Comparison of ENCODE assay signal across 37 cellular contexts in genomic region chr3:155609586-155609985, GRCh38.
"Had no signal": no experiment of that assay in that cellular context is flagged by ENCODE, and none has a peak within 500 bp of the region (broad histone marks: within the 10 kb centered on the region; RNA-seq: fewer than 3 reads in every experiment).

No MANE protein-coding gene starts in this region.

- H3K27ac ChIP-seq: adrenal gland, body of pancreas, brain microvascular endothelial cell, breast epithelium, VCaP had no signal

- H3K27ac Mint-ChIP-seq: activated B cell treated with CpG ODN at 0.5 μM for 24 hours; activated CD4-positive, alpha-beta memory T cell treated with anti-CD3 and anti-CD28 coated beads for 36 hours; activated CD4-positive, alpha-beta T cell treated with anti-CD3 and anti-CD28 coated beads, Interleukin-2, amount 10 ng/mL, durations not matched to agents 24 days and 14 days; activated CD8-positive, alpha-beta T cell treated with anti-CD3 and anti-CD28 coated beads for 36 hours; activated naive CD4-positive, alpha-beta T cell treated with anti-CD3 and anti-CD28 coated beads for 36 hours; activated naive CD4-positive, alpha-beta T cell treated with anti-CD3 and anti-CD28 coated beads, Interleukin-2, amount 50 U/mL, for 72 hours; activated naive CD8-positive, alpha-beta T cell treated with anti-CD3 and anti-CD28 coated beads for 36 hours; activated T-cell treated with anti-CD3 and anti-CD28 coated beads, Interleukin-2, amount 50 U/mL, for 72 hours; activated T-helper 1 cell treated with anti-CD3 and anti-CD28 coated beads, Interleukin-12 subunit alpha, Interleukin-12 subunit beta, Interleukin-2, Interleukin-4 antibody, amounts not matched to agents 30 ng/mL and 10 ng/mL and 1 ng/mL, durations not matched to agents 14 hours and 24 hours and 36 hours; activated T-helper 17 cell treated with anti-CD3 and anti-CD28 coated beads, Interleukin-2, amount 50 U/mL, for 72 hours; T-helper 1 cell treated with Interleukin-12 subunit alpha and Interleukin-12 subunit beta and Interleukin-4 antibody, amounts not matched to agents 30 μg/mL and 1 μg/mL, for 36 hours; T-helper 2 cell treated with Interferon-gamma antibody and Interleukin-4, amounts not matched to agents 5 μg/mL and 100 μg/mL, for 36 hours had no signal

- H3K36me3 ChIP-seq: adrenal gland, brain microvascular endothelial cell, breast epithelium had no signal

- H3K27me3 ChIP-seq: adrenal gland, body of pancreas, brain microvascular endothelial cell, breast epithelium had no signal

- H3K4me1 ChIP-seq: adrenal gland, breast epithelium had no signal

- H3K4me3 Mint-ChIP-seq: activated B cell treated with CpG ODN at 0.5 μM for 24 hours; activated CD4-positive, alpha-beta memory T cell treated with anti-CD3 and anti-CD28 coated beads for 36 hours; activated CD4-positive, alpha-beta T cell treated with anti-CD3 and anti-CD28 coated beads, Interleukin-2, amount 10 ng/mL, durations not matched to agents 24 days and 14 days; activated CD8-positive, alpha-beta T cell treated with anti-CD3 and anti-CD28 coated beads for 36 hours; activated naive CD4-positive, alpha-beta T cell treated with anti-CD3 and anti-CD28 coated beads for 36 hours; activated naive CD8-positive, alpha-beta T cell treated with anti-CD3 and anti-CD28 coated beads for 36 hours; activated T-cell treated with anti-CD3 and anti-CD28 coated beads, Interleukin-2, amount 50 U/mL, for 4 hours; activated T-cell treated with anti-CD3 and anti-CD28 coated beads, Interleukin-2, amount 50 U/mL, for 72 hours; activated T-helper 1 cell treated with anti-CD3 and anti-CD28 coated beads, Interleukin-12 subunit alpha, Interleukin-12 subunit beta, Interleukin-2, Interleukin-4 antibody, amounts not matched to agents 30 ng/mL and 10 ng/mL and 1 ng/mL, durations not matched to agents 14 hours and 24 hours and 36 hours; activated T-helper 17 cell treated with anti-CD3 and anti-CD28 coated beads, Interleukin-2, amount 50 U/mL, for 72 hours; T-helper 1 cell treated with Interleukin-12 subunit alpha and Interleukin-12 subunit beta and Interleukin-4 antibody, amounts not matched to agents 30 μg/mL and 1 μg/mL, for 36 hours; T-helper 2 cell treated with Interferon-gamma antibody and Interleukin-4, amounts not matched to agents 5 μg/mL and 100 μg/mL, for 36 hours had no signal

- H3K27me3 Mint-ChIP-seq: activated CD8-positive, alpha-beta T cell treated with anti-CD3 and anti-CD28 coated beads for 36 hours had no signal

- H3K9me3 ChIP-seq: adrenal gland had no signal

- H3K4me1 Mint-ChIP-seq: activated B cell treated with CpG ODN at 0.5 μM for 24 hours; activated CD4-positive, alpha-beta T cell treated with anti-CD3 and anti-CD28 coated beads, Interleukin-2, amount 10 ng/mL, durations not matched to agents 24 days and 14 days; activated naive CD8-positive, alpha-beta T cell treated with anti-CD3 and anti-CD28 coated beads for 36 hours; activated T-helper 17 cell treated with anti-CD3 and anti-CD28 coated beads, Interleukin-2, amount 50 U/mL, for 72 hours had no signal

- FAIRE-seq: astrocyte, TTC549 had no signal

- DNase-seq: activated B cell treated with CpG ODN at 0.5 μM for 24 hours; activated CD4-positive, alpha-beta memory T cell treated with anti-CD3 and anti-CD28 coated beads for 36 hours; activated CD4-positive, alpha-beta T cell treated with anti-CD3 and anti-CD28 coated beads for 4 hours; activated CD4-positive, alpha-beta T cell treated with anti-CD3 and anti-CD28 coated beads, Interleukin-2, amount 10 ng/mL, durations not matched to agents 24 days and 14 days; activated CD4-positive, alpha-beta T cell treated with anti-CD3 and anti-CD28 coated beads, Interleukin-2, amount 50 U/mL, for 1 hour; activated CD4-positive, alpha-beta T cell treated with anti-CD3 and anti-CD28 coated beads, Interleukin-2, amount 50 U/mL, for 4 hours; activated CD4-positive, CD25-positive, alpha-beta regulatory T cell treated with anti-CD3 and anti-CD28 coated beads, Interleukin-2, amount 50 U/mL, for 72 hours; activated CD8-positive, alpha-beta memory T cell treated with anti-CD3 and anti-CD28 coated beads, Interleukin-2, amount 50 U/mL, for 4 hours; activated CD8-positive, alpha-beta T cell treated with anti-CD3 and anti-CD28 coated beads for 36 hours; activated effector memory CD4-positive, alpha-beta T cell treated with anti-CD3 and anti-CD28 coated beads, Interleukin-2, amount 50 U/mL, for 16 hours; activated gamma-delta T cell treated with Interleukin-2 at 50 U/mL for 16 hours; activated naive CD4-positive, alpha-beta T cell; activated naive CD4-positive, alpha-beta T cell treated with anti-CD3 and anti-CD28 coated beads for 36 hours; activated naive CD4-positive, alpha-beta T cell treated with anti-CD3 and anti-CD28 coated beads, Interleukin-2, amount 50 U/mL, for 16 hours; activated naive CD8-positive, alpha-beta T cell treated with anti-CD3 and anti-CD28 coated beads for 36 hours; activated T-cell treated with anti-CD3 and anti-CD28 coated beads for 4 hours; activated T-cell treated with anti-CD3 and anti-CD28 coated beads, Interleukin-2, amount 50 U/mL, for 1 hour; activated T-cell treated with anti-CD3 and anti-CD28 coated beads, Interleukin-2, amount 50 U/mL, for 4 hours; activated T-cell treated with anti-CD3 and anti-CD28 coated beads, Interleukin-2, amount 50 U/mL, for 72 hours; adrenal gland; amniotic stem cell; aorta; body of pancreas; brain microvascular endothelial cell; central memory CD4-positive, alpha-beta T cell; T-helper 1 cell; T-helper 2 cell; T-helper 9 cell had no signal

- H3K36me3 Mint-ChIP-seq: activated CD4-positive, alpha-beta memory T cell treated with anti-CD3 and anti-CD28 coated beads for 36 hours had no signal

- ATAC-seq: activated CD8-positive, alpha-beta T cell treated with anti-CD3 and anti-CD28 coated beads for 36 hours; activated naive CD4-positive, alpha-beta T cell treated with anti-CD3 and anti-CD28 coated beads, Interleukin-2, amount 50 U/mL, for 72 hours; activated T-cell treated with anti-CD3 and anti-CD28 coated beads, Interleukin-2, amount 50 U/mL, for 4 hours; activated T-cell treated with anti-CD3 and anti-CD28 coated beads, Interleukin-2, amount 50 U/mL, for 72 hours; activated T-helper 17 cell treated with anti-CD3 and anti-CD28 coated beads, Interleukin-2, amount 50 U/mL, for 72 hours; body of pancreas had no signal

- H3K4me3 ChIP-seq: adrenal gland, body of pancreas, breast epithelium had no signal

- H3K9me3 Mint-ChIP-seq: activated T-helper 17 cell treated with anti-CD3 and anti-CD28 coated beads, Interleukin-2, amount 50 U/mL, for 72 hours had no signal
